Comparison of ENCODE assay signal across 19 cellular contexts in genomic region chr16:30982548-30983288, GRCh38. TPM values are rescaled to one million over a fixed set of nuclear protein-coding genes. Genes with fewer than 3 reads are reported as not detected.
DNase-seq lines count a peak whose midpoint lies in the region; ATAC-seq and TF ChIP-seq lines count a peak whose summit lies in the region.
"Had no signal": no experiment of that assay in that cellular context is flagged by ENCODE, and none has a peak within 500 bp of the region (broad histone marks: within the 10 kb centered on the region; RNA-seq: fewer than 3 reads in every experiment).

No MANE protein-coding gene starts in this region.

- peak overlapping the region; percentile 41 for H3K27ac Mint-ChIP-seq in CD8-positive, alpha-beta T cell
- H3K27ac Mint-ChIP-seq: activated naive CD8-positive, alpha-beta T cell had no signal

- H3K36me3 ChIP-seq in CD8-positive, alpha-beta T cell (ENCODE audit: insufficient read depth, low read length) = peaks cover 11% of the 10 kb centered on the region
- H3K36me3 ChIP-seq in spleen = peaks cover 0 to 88% (median 68%) of the 10 kb centered on the region in 6 donors

- WGBS in spleen, 5 donors = 89 to 91% (median 90%) methylated on average over 17 of the region's 17 CpGs

- no peak for TF ChIP-seq POLR2A in spleen (IDR thresholded peaks at IDR 0.05)

- CTCF ChIA-PET in CD8-positive, alpha-beta T cell (lab: Charles Lee) = interaction anchor here (0.9 to 5.6 kb wide), 10 partner anchors 14 to 886 kb away, joined by 3 to 57 read pairs (median 6); partner anchors contain the start of genes VKORC1 and ZNF843

- intact Hi-C loops in CD8-positive, alpha-beta T cell (cut with DNase I, micrococcal nuclease) = loop anchor here in 1 of 2 experiments (10.0 kb wide), 1 partner anchor 732 kb away; a partner anchor contains a TSS
- intact Hi-C loops in posterior vena cava (cut with DNase I) (loop anchor here in 1 of 2 donors (10.0 kb wide), 3 partner anchors 112 to 882 kb away; partner anchors contain the start of genes ARMC5 and VKORC1), spleen (cut with DNase I; ENCODE audit: low total_unique reads) (loop anchor here (10.0 kb wide), 1 partner anchor 112 kb away; the partner anchor contains the start of gene VKORC1)

- no peak for TF ChIP-seq CTCF in CD8-positive, alpha-beta T cell (IDR thresholded peaks at IDR 0.05)
- no peak for TF ChIP-seq CTCF in fibroblast of mammary gland (conservative IDR thresholded peaks at IDR 0.05; ENCODE audit: control insufficient read depth, insufficient read depth, low read depth, low read length)
- no peak for TF ChIP-seq CTCF in spleen (IDR thresholded peaks at IDR 0.05 in 8 of 11, conservative IDR thresholded peaks at IDR 0.05 in 3 of 11)

- no peak overlapping the region for H3K4me3 Mint-ChIP-seq in CD8-positive, alpha-beta T cell
- H3K4me3 Mint-ChIP-seq: activated naive CD8-positive, alpha-beta T cell had no signal

- POLR2A ChIA-PET in CD8-positive, alpha-beta T cell (lab: Charles Lee) = interaction anchor here (1.2 kb wide), 1 partner anchor 13 kb away, joined by 3 read pairs; no protein-coding TSS in a partner anchor

- H3K4me1 Mint-ChIP-seq in CD8-positive, alpha-beta T cell (ENCODE audit: low read depth) = peaks cover 4% of the 10 kb centered on the region

- ATAC-seq in CD8-positive, alpha-beta T cell = no peak

- H3K36me3 Mint-ChIP-seq in CD8-positive, alpha-beta T cell = peaks cover 46% of the 10 kb centered on the region
- H3K36me3 Mint-ChIP-seq: activated naive CD8-positive, alpha-beta T cell had no signal

- no peak for DNase-seq in CD8-positive, alpha-beta T cell
- DNase-seq in GM04504 (ENCODE audit: low read depth) = peak; percentile 64
- DNase-seq in fibroblast of mammary gland (ENCODE audit: low read depth) = peak; percentile 86
- DNase-seq in posterior vena cava (ENCODE audit: low spot score) = peak; percentile 91
- DNase-seq in D341Med (ENCODE audit: low spot score) = no peak
- no peak for DNase-seq in spleen
- DNase-seq in activated CD4-positive, alpha-beta T cell treated with anti-CD3 and anti-CD28 coated beads, Interleukin-2, amount 50 U/mL, for 1 hour = no peak
- DNase-seq: activated CD4-positive, alpha-beta T cell treated with anti-CD3 and anti-CD28 coated beads, Interleukin-2, amount 50 U/mL, for 4 hours; BE2C; brain microvascular endothelial cell; DMS 273 treated with DMSO at 0.1 percent for 48 hours; NCI-H2029; small intestine; stimulated activated CD4-positive, alpha-beta T cell treated with anti-CD3 and anti-CD28 coated beads, Interleukin-4, amount 100 ng/mL, for 4 hours had no signal

- H3K27ac ChIP-seq in CD8-positive, alpha-beta T cell (ENCODE audit: low read depth, low read length) = no peak overlapping the region
- H3K27ac ChIP-seq in spleen = no peak overlapping the region
- H3K27ac ChIP-seq: brain microvascular endothelial cell, epithelial cell of prostate, KMS-11, parathyroid adenoma, VCaP had no signal

- H3K27me3 ChIP-seq in CD8-positive, alpha-beta T cell (ENCODE audit: insufficient read depth, low read length) = no peaks in the 10 kb centered on the region
- H3K27me3 ChIP-seq in spleen (replicated peaks in 1 of 7) = no peaks in the 10 kb centered on the region
- H3K27me3 ChIP-seq: BE2C, brain microvascular endothelial cell had no signal

- no peaks in the 10 kb centered on the region for H3K9me3 ChIP-seq in CD8-positive, alpha-beta T cell (ENCODE audit: low read length)
- no peaks in the 10 kb centered on the region for H3K9me3 ChIP-seq in spleen
- H3K9me3 ChIP-seq: BE2C had no signal

- H3K4me1 ChIP-seq in CD8-positive, alpha-beta T cell (ENCODE audit: insufficient read depth, low read length) = peaks cover 3% of the 10 kb centered on the region
- peaks cover 6 to 30% (median 24%) of the 10 kb centered on the region in 6 donors for H3K4me1 ChIP-seq in spleen
- H3K4me1 ChIP-seq: BE2C had no signal

- no peaks in the 10 kb centered on the region for H3K27me3 Mint-ChIP-seq in CD8-positive, alpha-beta T cell (ENCODE audit: low read depth)
- H3K27me3 Mint-ChIP-seq: activated naive CD8-positive, alpha-beta T cell had no signal

- no peaks in the 10 kb centered on the region for H3K9me3 Mint-ChIP-seq in CD8-positive, alpha-beta T cell

- no peak overlapping the region for H3K4me3 ChIP-seq in CD8-positive, alpha-beta T cell (ENCODE audit: low read depth, low read length)
- no peak overlapping the region for H3K4me3 ChIP-seq in fibroblast of mammary gland (ENCODE audit: control insufficient read depth, low read depth, low read length)
- no peak overlapping the region for H3K4me3 ChIP-seq in spleen

RNA-seq across cellular contexts. Expression of gene HSD3B7, which starts 2.3 kb away (rescaled TPM):
- total RNA-seq in CD8-positive, alpha-beta T cell = under 1 TPM; 0.19 to 0.25 TPM
- total RNA-seq in posterior vena cava = 10 to 100 TPM; 38.5 to 39.2 TPM
- 10 to 100 TPM; 11.0 to 24.5 (median 18.6) TPM for total RNA-seq in spleen
- polyA plus RNA-seq in spleen = 10 to 100 TPM in 1 of 3 donors, 1 to 10 TPM in 2; 5.3 to 19.4 (median 6.7) TPM

RNA-seq across cellular contexts. Expression of gene SETD1A, which starts 25.2 kb away (rescaled TPM):
- total RNA-seq in CD8-positive, alpha-beta T cell = 10 to 100 TPM; 43.6 to 48.3 TPM
- total RNA-seq in posterior vena cava (10 to 100 TPM; 11.8 to 17.7 TPM), spleen (10 to 100 TPM; 10.1 to 24.9 (median 19.8) TPM)
- polyA plus RNA-seq in spleen = 10 to 100 TPM in 1 of 3 donors, 1 to 10 TPM in 2; 4.8 to 15.0 (median 8.8) TPM

RNA-seq across cellular contexts. Expression of gene STX1B, which starts 27.7 kb away (rescaled TPM):
- total RNA-seq in CD8-positive, alpha-beta T cell = 1 to 10 TPM; 2.3 to 2.7 TPM
- total RNA-seq in posterior vena cava = 1 to 10 TPM in 1 of 2 donors, under 1 TPM in 1; 0.95 to 1.1 TPM
- 1 to 10 TPM in 5 of 7 donors, under 1 TPM in 2; 0.46 to 4.2 (median 1.8) TPM for total RNA-seq in spleen
- 1 to 10 TPM in 1 of 3 donors, under 1 TPM in 2; 0.29 to 1.2 (median 0.43) TPM for polyA plus RNA-seq in spleen

RNA-seq across cellular contexts. Expression of gene ORAI3, which starts 33.9 kb away (rescaled TPM):
- total RNA-seq in CD8-positive, alpha-beta T cell = 1 to 10 TPM; 2.0 to 2.8 TPM
- total RNA-seq in posterior vena cava (10 to 100 TPM; 11.0 to 17.5 TPM), spleen (10 to 100 TPM; 20.7 to 44.8 (median 29.8) TPM)
- polyA plus RNA-seq in spleen = 10 to 100 TPM; 22.2 to 26.2 (median 22.5) TPM

RNA-seq across cellular contexts. Expression of gene STX4, which starts 50.6 kb away (rescaled TPM):
- total RNA-seq in CD8-positive, alpha-beta T cell = 10 to 100 TPM; 63.8 to 69.9 TPM
- total RNA-seq in posterior vena cava (10 to 100 TPM; 54.4 to 75.4 TPM), spleen (100 to 1,000 TPM in 2 of 7 donors, 10 to 100 TPM in 5; 54.0 to 118 (median 75.7) TPM)
- polyA plus RNA-seq in spleen = 100 to 1,000 TPM in 2 of 3 donors, 10 to 100 TPM in 1; 55.3 to 135 (median 131) TPM

Comparison
In these comparisons a context has a peak if more than half of its experiments do, and no peak if none do; other contexts are left out.
1. DNase-seq: peak in GM04504 (single experiment), fibroblast of mammary gland (single experiment) and posterior vena cava (single experiment); none in CD8-positive, alpha-beta T cell (0 of 7), D341Med (single experiment), spleen (single experiment) and activated CD4-positive, alpha-beta T cell treated with anti-CD3 and anti-CD28 coated beads, Interleukin-2, amount 50 U/mL, for 1 hour (single experiment).
2. RNA of gene HSD3B7, which starts 2.3 kb away (total RNA-seq): 38.5 to 39.2 TPM in posterior vena cava and 11.0 to 24.5 TPM in spleen; 0.19 to 0.25 TPM in CD8-positive, alpha-beta T cell; every median in the first group is over 4 times any median in the second.